In the genomic region with DNA sequence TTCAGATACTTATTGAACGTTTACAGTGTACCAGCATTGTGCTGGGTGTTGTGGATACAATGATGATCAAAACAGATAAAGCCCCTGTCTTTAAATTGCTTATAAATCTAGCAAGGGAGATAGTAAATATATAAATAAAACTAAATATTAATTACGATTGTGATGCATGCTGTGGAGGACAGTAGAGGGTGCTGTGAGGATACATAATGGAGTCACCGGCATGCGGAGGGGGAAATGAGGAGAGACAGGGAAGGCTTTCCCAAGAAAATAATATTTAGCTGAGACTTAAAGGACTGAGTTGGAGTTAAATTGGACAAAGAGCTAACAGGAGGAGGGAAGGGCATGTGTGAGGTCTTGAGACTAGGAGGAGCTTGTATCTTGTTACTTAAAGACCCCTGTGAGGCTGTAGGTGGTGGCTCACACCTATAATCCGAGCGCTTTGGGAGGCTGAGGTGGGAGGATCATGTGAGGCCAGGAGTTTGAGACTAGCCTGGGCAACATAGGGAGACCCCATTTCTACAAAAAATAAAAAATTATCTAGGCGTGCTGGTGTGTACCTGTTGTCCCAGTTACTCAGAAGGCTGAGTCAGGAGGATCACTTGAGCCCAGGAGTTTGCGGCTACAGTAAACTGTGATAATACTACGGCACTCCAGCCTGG, we compare ENCODE assay signal across 8 cellular contexts. TPM values are rescaled to one million over a fixed set of nuclear protein-coding genes. Genes with fewer than 3 reads are reported as not detected.
DNase-seq lines count a peak whose midpoint lies in the region; ATAC-seq and TF ChIP-seq lines count a peak whose summit lies in the region.

No MANE protein-coding gene starts in this region.

- no peak for DNase-seq in activated T-cell treated with anti-CD3 and anti-CD28 coated beads, Interleukin-2, amount 50 U/mL, for 72 hours
- no peak for DNase-seq in activated T-cell treated with anti-CD3 and anti-CD28 coated beads for 4 hours
- DNase-seq in Panc1 (ENCODE audit: low read depth, low spot score), result no peak
- peak; percentile 34 to 72 for DNase-seq in fibroblast of lung (ENCODE audit: low read depth in 2 of 2)
- DNase-seq in gastrocnemius medialis, result peak; percentile 19 to 59
- DNase-seq in activated naive CD4-positive, alpha-beta T cell treated with anti-CD3 and anti-CD28 coated beads, Interleukin-2, amount 50 U/mL, for 16 hours, result no peak

- CTCF ChIA-PET in Panc1 (lab: Charles Lee), result interaction anchor here (0.6 to 1.3 kb wide), 5 partner anchors 10 to 153 kb away, joined by 3 to 7 read pairs (median 4); no protein-coding TSS in a partner anchor

- no peak overlapping the region for H3K4me2 ChIP-seq in fibroblast of lung (ENCODE audit: extremely low read depth, insufficient read depth, low read length)

- H3K27me3 ChIP-seq in Panc1 (ENCODE audit: control insufficient read depth, insufficient read depth, low read length), result no peaks in the 10 kb centered on the region
- H3K27me3 ChIP-seq in fibroblast of lung (ENCODE audit: control insufficient read depth, insufficient read depth, low read length), result no peaks in the 10 kb centered on the region
- no peaks in the 10 kb centered on the region for H3K27me3 ChIP-seq in gastrocnemius medialis

- no peak for TF ChIP-seq POLR2A in gastrocnemius medialis (IDR thresholded peaks at IDR 0.05)

- H2AFZ ChIP-seq in fibroblast of lung (ENCODE audit: low read length), result no peak overlapping the region

- TF ChIP-seq CTCF in Panc1 (IDR thresholded peaks at IDR 0.05) (peak; percentile 72), fibroblast of lung (conservative IDR thresholded peaks at IDR 0.05 in 1 of 2, IDR thresholded peaks at IDR 0.05 in 1 of 2; ENCODE audit: low read depth in 1 of 2, low read length in 2 of 2) (peak; percentile 58 to 70), gastrocnemius medialis (IDR thresholded peaks at IDR 0.05 in 4 of 5, conservative IDR thresholded peaks at IDR 0.05 in 1 of 5) (peak; percentile 55 to 68 (median 59))

- peaks cover 8% of the 10 kb centered on the region for H3K79me2 ChIP-seq in fibroblast of lung (ENCODE audit: control insufficient read depth, insufficient read depth, low read length)

- no TSS peak for BruUV-seq in Panc1 (replicated peaks; lab: Mats Ljungman, UMichigan)

- H3K36me3 Mint-ChIP-seq in activated T-cell treated with anti-CD3 and anti-CD28 coated beads, Interleukin-2, amount 50 U/mL, for 72 hours (ENCODE audit: insufficient read depth in 2 of 2), result peaks cover 2 to 15% of the 10 kb centered on the region in 2 donors

- H3K27ac ChIP-seq in Panc1 (ENCODE audit: low read length) (no peak overlapping the region), fibroblast of lung (ENCODE audit: insufficient read depth, low read length) (no peak overlapping the region), gastrocnemius medialis (peak overlapping the region; percentile 95 to 100 (median 96))

- in situ Hi-C loops in Panc1 (cut with HindIII; ENCODE audit: low pct_unique_long_range_greater_than_20kb, low sequenced_read_pairs), result no loop called here
- in situ Hi-C loops in gastrocnemius medialis (cut with MboI; ENCODE audit: low sequenced_read_pairs in 4 of 4), result loop anchor here in 3 of 4 donors (10.0 to 25.0 kb wide), 6 partner anchors 86 to 386 kb away; partner anchors contain the start of genes MAP2K3 (in 1 of the 3) and TMEM11 (in 1 of the 3)

- H3K36me3 ChIP-seq in Panc1 (ENCODE audit: control insufficient read depth, insufficient read depth, low read length) (peaks cover 3% of the 10 kb centered on the region; the same call in 1 of the 2 replicates), fibroblast of lung (ENCODE audit: control insufficient read depth, insufficient read depth, low read length) (no peaks in the 10 kb centered on the region), gastrocnemius medialis (no peaks in the 10 kb centered on the region)

- H3K4me1 Mint-ChIP-seq in activated T-cell treated with anti-CD3 and anti-CD28 coated beads, Interleukin-2, amount 50 U/mL, for 72 hours (ENCODE audit: low read depth), result peaks cover 49% of the 10 kb centered on the region

- POLR2A ChIA-PET in Panc1 (lab: Charles Lee), result interaction anchor here (0.6 kb wide), 1 partner anchor 65 kb away, joined by 7 read pairs; no protein-coding TSS in a partner anchor

- ATAC-seq in activated T-cell treated with anti-CD3 and anti-CD28 coated beads, Interleukin-2, amount 50 U/mL, for 72 hours (replicated peaks in 1 of 2), result no peak
- no peak for ATAC-seq in Panc1
- peak; percentile 50 to 51 for ATAC-seq in gastrocnemius medialis
- ATAC-seq in HG03175 (IDR thresholded peaks at IDR 0.05; ENCODE audit: unreplicated experiment), result no peak
- no peak for ATAC-seq in HG02759 (IDR thresholded peaks at IDR 0.05; ENCODE audit: unreplicated experiment)

- no peaks in the 10 kb centered on the region for H3K27me3 Mint-ChIP-seq in activated T-cell treated with anti-CD3 and anti-CD28 coated beads, Interleukin-2, amount 50 U/mL, for 72 hours (ENCODE audit: low read depth)

- H3K9ac ChIP-seq in fibroblast of lung (ENCODE audit: insufficient read depth, low read length), result no peak overlapping the region

- intact Hi-C loops in Panc1 (cut with micrococcal nuclease; ENCODE audit: unreplicated experiment) (loop anchor here (10.0 kb wide), 2 partner anchors 86 to 156 kb away; partner anchors contain the start of genes MAP2K3 and TMEM11), gastrocnemius medialis (cut with DNase I; ENCODE audit: low total_unique reads) (loop anchor here (5.0 to 10.0 kb wide), 2 partner anchors 326 to 383 kb away; no protein-coding TSS in a partner anchor)

- peaks cover 2% of the 10 kb centered on the region in 2 donors for H3K9me3 Mint-ChIP-seq in activated T-cell treated with anti-CD3 and anti-CD28 coated beads, Interleukin-2, amount 50 U/mL, for 72 hours

- no peaks in the 10 kb centered on the region for H4K20me1 ChIP-seq in fibroblast of lung (ENCODE audit: control insufficient read depth, extremely low read depth, insufficient read depth, low read length)

- H3K27ac Mint-ChIP-seq in activated T-cell treated with anti-CD3 and anti-CD28 coated beads, Interleukin-2, amount 50 U/mL, for 72 hours, result no peak overlapping the region

- peaks cover 12% of the 10 kb centered on the region for H3K4me1 ChIP-seq in Panc1 (ENCODE audit: control insufficient read depth, insufficient read depth, low read length)
- no peaks in the 10 kb centered on the region for H3K4me1 ChIP-seq in fibroblast of lung (ENCODE audit: control insufficient read depth, extremely low read depth, insufficient read depth, low read length)
- peaks cover 41 to 47% of the 10 kb centered on the region in 2 donors for H3K4me1 ChIP-seq in gastrocnemius medialis

- H3K9me3 ChIP-seq in Panc1 (ENCODE audit: control insufficient read depth, insufficient read depth, low read depth, low read length) (no peaks in the 10 kb centered on the region; the same call in 1 of the 2 replicates), fibroblast of lung (ENCODE audit: control insufficient read depth, insufficient read depth, low read depth, low read length) (no peaks in the 10 kb centered on the region), gastrocnemius medialis (no peaks in the 10 kb centered on the region)

- no peak overlapping the region for H3K4me3 ChIP-seq in Panc1 (ENCODE audit: low read depth in 2 of 2, low read length in 2 of 2)
- H3K4me3 ChIP-seq in fibroblast of lung (replicated peaks in 1 of 4; ENCODE audit: control extremely low read depth in 1 of 4, insufficient read depth in 1 of 4, low read depth in 3 of 4, low read length in 4 of 4), result no peak overlapping the region
- H3K4me3 ChIP-seq in gastrocnemius medialis, result no peak overlapping the region

- H3K4me3 Mint-ChIP-seq in activated T-cell treated with anti-CD3 and anti-CD28 coated beads, Interleukin-2, amount 50 U/mL, for 72 hours, result peak overlapping the region; percentile 40 to 56

RNA-seq across cellular contexts. Expression of gene DHRS7B, which starts 2.4 kb away (rescaled TPM):
- 10 to 100 TPM; 19.5 to 21.4 TPM for total RNA-seq in activated T-cell treated with anti-CD3 and anti-CD28 coated beads, Interleukin-2, amount 50 U/mL, for 72 hours
- total RNA-seq in Panc1 (2021; ENCODE audit: unreplicated experiment) (9.4 TPM), fibroblast of lung (7.7 and 15.5 TPM in 2 replicates), gastrocnemius medialis (10 to 100 TPM; 35.7 to 73.2 (median 43.2) TPM)
- 14.7 TPM for polyA plus RNA-seq in Panc1 (2012; ENCODE audit: insufficient read length)
- 15.7 and 21.5 TPM in 2 replicates for polyA plus RNA-seq in fibroblast of lung
- 20.7 and 24.7 TPM in 2 replicates for polyA plus RNA-seq in fibroblast of lung (2012)
- polyA minus RNA-seq in fibroblast of lung (ENCODE audit: low replicate concordance), result 27.5 and 71.1 TPM in 2 replicates

Comparison
In these comparisons a context has a peak if more than half of its experiments do, and no peak if none do; other contexts are left out.
1. ATAC-seq: peak in gastrocnemius medialis (2 of 2); none in activated T-cell treated with anti-CD3 and anti-CD28 coated beads, Interleukin-2, amount 50 U/mL, for 72 hours (0 of 2), Panc1 (single experiment), HG03175 (single experiment) and HG02759 (single experiment).
2. DNase-seq: peak in fibroblast of lung (2 of 2) and gastrocnemius medialis (2 of 2); none in activated T-cell treated with anti-CD3 and anti-CD28 coated beads, Interleukin-2, amount 50 U/mL, for 72 hours (0 of 2), activated T-cell treated with anti-CD3 and anti-CD28 coated beads for 4 hours (single experiment), Panc1 (single experiment) and activated naive CD4-positive, alpha-beta T cell treated with anti-CD3 and anti-CD28 coated beads, Interleukin-2, amount 50 U/mL, for 16 hours (single experiment).
3. H3K27ac ChIP-seq: peak in gastrocnemius medialis (4 of 4); none in Panc1 (single experiment) and fibroblast of lung (single experiment).
4. Peak in every context shown above with its lines, with median percentiles within 50 percentile points of each other: CTCF ChIP-seq.